ENCODE assay signal across 34 cellular contexts in the genomic region with DNA sequence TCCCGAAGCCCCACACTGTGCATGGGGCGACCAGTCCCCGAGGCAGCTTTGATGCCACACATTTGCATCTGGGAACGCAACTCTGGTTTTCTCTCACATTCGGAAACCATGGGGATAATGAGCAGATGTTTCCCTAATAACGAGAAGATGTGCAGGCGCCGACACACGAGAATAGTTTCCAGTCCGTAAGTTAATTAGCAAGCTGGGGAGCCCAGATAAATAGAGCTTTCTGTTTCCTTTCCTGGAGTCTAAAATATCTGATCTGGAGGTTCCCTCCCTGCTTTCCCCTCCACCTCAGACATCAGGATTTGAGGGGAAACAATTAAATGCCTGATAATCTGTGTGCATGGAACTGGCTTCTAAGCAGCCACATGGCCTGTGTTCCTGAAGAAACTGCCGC.
DNase-seq lines count a peak whose midpoint lies in the region; ATAC-seq and TF ChIP-seq lines count a peak whose summit lies in the region.
"Had no signal": no experiment of that assay in that cellular context is flagged by ENCODE, and none has a peak within 500 bp of the region (broad histone marks: within the 10 kb centered on the region; RNA-seq: fewer than 3 reads in every experiment).

No MANE protein-coding gene starts in this region.

- ATAC-seq in SK-N-SH treated with all-trans-retinoic acid at 6 μM for 48 hours, result peak; percentile 62
- ATAC-seq: activated CD4-positive, CD25-positive, alpha-beta regulatory T cell treated with anti-CD3 and anti-CD28 coated beads, Interleukin-2, amount 50 U/mL, for 24 hours; activated CD8-positive, alpha-beta memory T cell treated with anti-CD3 and anti-CD28 coated beads, Interleukin-2, amount 10 ng/mL, durations not matched to agents 7 days and 5 days; activated naive CD8-positive, alpha-beta T cell treated with anti-CD3 and anti-CD28 coated beads, Interleukin-2, amount 50 U/mL, for 24 hours; esophagus mucosa; mucosa of descending colon; natural killer cell; T-cell had no signal

- peak overlapping the region; percentile 71 for H3K27ac Mint-ChIP-seq in glutamatergic neuron (ENCODE audit: unreplicated experiment)
- no peak overlapping the region for H3K27ac Mint-ChIP-seq in activated T-helper 2 cell treated with anti-CD3 and anti-CD28 coated beads, Interferon-gamma antibody, Interleukin-2, Interleukin-4, amounts not matched to agents 10 μg/mL and 5 μg/mL and 100 μg/mL, durations not matched to agents 14 hours and 24 hours and 36 hours
- H3K27ac Mint-ChIP-seq: activated CD8-positive, alpha-beta memory T cell treated with anti-CD3 and anti-CD28 coated beads, Interleukin-2, amount 10 ng/mL, durations not matched to agents 7 days and 5 days; activated naive CD8-positive, alpha-beta T cell treated with anti-CD3 and anti-CD28 coated beads, Interleukin-2, amount 50 U/mL, for 24 hours; endodermal cell; natural killer cell; T-cell had no signal

- H3K9me3 Mint-ChIP-seq in glutamatergic neuron (ENCODE audit: unreplicated experiment), result peaks cover 3% of the 10 kb centered on the region
- H3K9me3 Mint-ChIP-seq in activated T-helper 2 cell treated with anti-CD3 and anti-CD28 coated beads, Interferon-gamma antibody, Interleukin-2, Interleukin-4, amounts not matched to agents 10 μg/mL and 5 μg/mL and 100 μg/mL, durations not matched to agents 14 hours and 24 hours and 36 hours, result no peaks in the 10 kb centered on the region
- H3K9me3 Mint-ChIP-seq: activated naive CD8-positive, alpha-beta T cell treated with anti-CD3 and anti-CD28 coated beads, Interleukin-2, amount 50 U/mL, for 24 hours; central memory CD8-positive, alpha-beta T cell; endodermal cell; natural killer cell; T-cell had no signal

- no peaks in the 10 kb centered on the region for H3K27me3 Mint-ChIP-seq in glutamatergic neuron (ENCODE audit: unreplicated experiment)
- no peaks in the 10 kb centered on the region for H3K27me3 Mint-ChIP-seq in activated T-helper 2 cell treated with anti-CD3 and anti-CD28 coated beads, Interferon-gamma antibody, Interleukin-2, Interleukin-4, amounts not matched to agents 10 μg/mL and 5 μg/mL and 100 μg/mL, durations not matched to agents 14 hours and 24 hours and 36 hours (ENCODE audit: low read depth)
- H3K27me3 Mint-ChIP-seq: activated CD8-positive, alpha-beta memory T cell treated with anti-CD3 and anti-CD28 coated beads, Interleukin-2, amount 10 ng/mL, durations not matched to agents 7 days and 5 days had no signal

- H3K36me3 Mint-ChIP-seq in glutamatergic neuron (ENCODE audit: unreplicated experiment), result no peaks in the 10 kb centered on the region
- H3K36me3 Mint-ChIP-seq in activated T-helper 2 cell treated with anti-CD3 and anti-CD28 coated beads, Interferon-gamma antibody, Interleukin-2, Interleukin-4, amounts not matched to agents 10 μg/mL and 5 μg/mL and 100 μg/mL, durations not matched to agents 14 hours and 24 hours and 36 hours (ENCODE audit: low read depth), result no peaks in the 10 kb centered on the region
- H3K36me3 Mint-ChIP-seq: activated CD8-positive, alpha-beta memory T cell treated with anti-CD3 and anti-CD28 coated beads, Interleukin-2, amount 10 ng/mL, durations not matched to agents 7 days and 5 days; natural killer cell; T-cell had no signal

- no peak overlapping the region for H3K4me3 Mint-ChIP-seq in glutamatergic neuron (ENCODE audit: unreplicated experiment)
- no peak overlapping the region for H3K4me3 Mint-ChIP-seq in activated T-helper 2 cell treated with anti-CD3 and anti-CD28 coated beads, Interferon-gamma antibody, Interleukin-2, Interleukin-4, amounts not matched to agents 10 μg/mL and 5 μg/mL and 100 μg/mL, durations not matched to agents 14 hours and 24 hours and 36 hours (ENCODE audit: low read depth)
- H3K4me3 Mint-ChIP-seq: activated CD8-positive, alpha-beta memory T cell treated with anti-CD3 and anti-CD28 coated beads, Interleukin-2, amount 10 ng/mL, durations not matched to agents 7 days and 5 days; activated naive CD8-positive, alpha-beta T cell treated with anti-CD3 and anti-CD28 coated beads, Interleukin-2, amount 50 U/mL, for 24 hours; central memory CD8-positive, alpha-beta T cell; endodermal cell; natural killer cell; T-cell had no signal

- DNase-seq in NCI-H2171 (lab: John Stamatoyannopoulos, UW) (peak; percentile 11), glutamatergic neuron (no peak), retina (peak; percentile 43), putamen (ENCODE audit: low spot score) (no peak)
- no peak for DNase-seq in activated T-helper 2 cell treated with anti-CD3 and anti-CD28 coated beads, Interferon-gamma antibody, Interleukin-2, Interleukin-4, amounts not matched to agents 10 μg/mL and 5 μg/mL and 100 μg/mL, durations not matched to agents 14 hours and 24 hours and 36 hours (ENCODE audit: low spot score)
- no peak for DNase-seq in effector CD8-positive, alpha-beta T cell (lab: John Stamatoyannopoulos, UW)
- DNase-seq: activated CD4-positive, alpha-beta T cell treated with anti-CD3 and anti-CD28 coated beads, Interleukin-2, amount 50 U/mL, for 4 hours; activated CD8-positive, alpha-beta memory T cell treated with anti-CD3 and anti-CD28 coated beads, Interleukin-2, amount 10 ng/mL, durations not matched to agents 7 days and 5 days; activated naive CD4-positive, alpha-beta T cell; activated naive CD8-positive, alpha-beta T cell treated with anti-CD3 and anti-CD28 coated beads, Interleukin-2, amount 50 U/mL, for 24 hours; activated T-cell treated with anti-CD3 and anti-CD28 coated beads, Interleukin-2, amount 50 U/mL, for 48 hours; DMS79; endodermal cell; foreskin fibroblast; H7; head of caudate nucleus; kidney; MG63; mucosa of descending colon; natural killer cell; NCI-H2029 treated with DMSO at 0.1 percent for 48 hours; NCI-H2227 treated with DMSO at 0.1 percent for 48 hours; NCI-H748 treated with DMSO at 0.1 percent for 48 hours; ovary; Peyer's patch; spleen; stimulated activated CD4-positive, alpha-beta T cell treated with anti-CD3 and anti-CD28 coated beads, Interleukin-2, amount 100 ng/mL, for 24 hours; stomach; T-cell; tibial artery had no signal

- TF ChIP-seq CTCF in glutamatergic neuron (IDR thresholded peaks at IDR 0.05; ENCODE audit: partially characterized antibody, unreplicated experiment), result no peak

- peaks cover 17% of the 10 kb centered on the region for H3K4me1 Mint-ChIP-seq in glutamatergic neuron (ENCODE audit: low read depth, unreplicated experiment)
- no peaks in the 10 kb centered on the region for H3K4me1 Mint-ChIP-seq in activated T-helper 2 cell treated with anti-CD3 and anti-CD28 coated beads, Interferon-gamma antibody, Interleukin-2, Interleukin-4, amounts not matched to agents 10 μg/mL and 5 μg/mL and 100 μg/mL, durations not matched to agents 14 hours and 24 hours and 36 hours (ENCODE audit: low read depth)
- H3K4me1 Mint-ChIP-seq: activated CD8-positive, alpha-beta memory T cell treated with anti-CD3 and anti-CD28 coated beads, Interleukin-2, amount 10 ng/mL, durations not matched to agents 7 days and 5 days; activated naive CD8-positive, alpha-beta T cell treated with anti-CD3 and anti-CD28 coated beads, Interleukin-2, amount 50 U/mL, for 24 hours; central memory CD8-positive, alpha-beta T cell; natural killer cell; T-cell had no signal

- intact Hi-C loops in activated T-helper 2 cell treated with anti-CD3 and anti-CD28 coated beads, Interferon-gamma antibody, Interleukin-2, Interleukin-4, amounts not matched to agents 10 μg/mL and 5 μg/mL and 100 μg/mL, durations not matched to agents 14 hours and 24 hours and 36 hours (cut with micrococcal nuclease), result no loop called here

TF ChIP-seq in SK-N-SH treated with all-trans-retinoic acid at 6 μM for 48 hours, 23 proteins besides CTCF, POLR2A, EP300 and RAD21:
- TF ChIP-seq TCF4 (CRISPR knock-in tag; IDR thresholded peaks at IDR 0.05; ENCODE audit: borderline replicate concordance) (peak; percentile 94; the same call in 1 of the 2 replicates), SNAI2 (CRISPR knock-in tag; IDR thresholded peaks at IDR 0.05) (no peak), BACH2 (CRISPR knock-in tag; IDR thresholded peaks at IDR 0.05; ENCODE audit: borderline replicate concordance) (no peak), ZNF70 (CRISPR knock-in tag; IDR thresholded peaks at IDR 0.05) (0 out of 2 replicates have a peak, but pooled peaks have one; percentile 25)
- TF ChIP-seq, protein P1, sequence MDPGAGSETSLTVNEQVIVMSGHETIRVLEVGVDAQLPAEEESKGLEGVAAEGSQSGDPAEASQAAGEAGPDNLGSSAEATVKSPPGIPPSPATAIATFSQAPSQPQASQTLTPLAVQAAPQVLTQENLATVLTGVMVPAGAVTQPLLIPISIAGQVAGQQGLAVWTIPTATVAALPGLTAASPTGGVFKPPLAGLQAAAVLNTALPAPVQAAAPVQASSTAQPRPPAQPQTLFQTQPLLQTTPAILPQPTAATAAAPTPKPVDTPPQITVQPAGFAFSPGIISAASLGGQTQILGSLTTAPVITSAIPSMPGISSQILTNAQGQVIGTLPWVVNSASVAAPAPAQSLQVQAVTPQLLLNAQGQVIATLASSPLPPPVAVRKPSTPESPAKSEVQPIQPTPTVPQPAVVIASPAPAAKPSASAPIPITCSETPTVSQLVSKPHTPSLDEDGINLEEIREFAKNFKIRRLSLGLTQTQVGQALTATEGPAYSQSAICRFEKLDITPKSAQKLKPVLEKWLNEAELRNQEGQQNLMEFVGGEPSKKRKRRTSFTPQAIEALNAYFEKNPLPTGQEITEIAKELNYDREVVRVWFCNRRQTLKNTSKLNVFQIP (CRISPR knock-in tag; IDR thresholded peaks at IDR 0.05; ENCODE audit: borderline replicate concordance, low read depth), result no peak
TF ChIP-seq in SK-N-SH treated with all-trans-retinoic acid at 6 μM for 48 hours: peak in this region for 2.

Comparison
In these comparisons a context has a peak if more than half of its experiments do, and no peak if none do; other contexts are left out.
1. DNase-seq: peak in NCI-H2171 (single experiment) and retina (single experiment); none in glutamatergic neuron (single experiment), activated T-helper 2 cell treated with anti-CD3 and anti-CD28 coated beads, Interferon-gamma antibody, Interleukin-2, Interleukin-4, amounts not matched to agents 10 μg/mL and 5 μg/mL and 100 μg/mL, durations not matched to agents 14 hours and 24 hours and 36 hours (single experiment), effector CD8-positive, alpha-beta T cell (single experiment) and putamen (single experiment).